18 cellular contexts compared by ENCODE assay signal in the genomic region with DNA sequence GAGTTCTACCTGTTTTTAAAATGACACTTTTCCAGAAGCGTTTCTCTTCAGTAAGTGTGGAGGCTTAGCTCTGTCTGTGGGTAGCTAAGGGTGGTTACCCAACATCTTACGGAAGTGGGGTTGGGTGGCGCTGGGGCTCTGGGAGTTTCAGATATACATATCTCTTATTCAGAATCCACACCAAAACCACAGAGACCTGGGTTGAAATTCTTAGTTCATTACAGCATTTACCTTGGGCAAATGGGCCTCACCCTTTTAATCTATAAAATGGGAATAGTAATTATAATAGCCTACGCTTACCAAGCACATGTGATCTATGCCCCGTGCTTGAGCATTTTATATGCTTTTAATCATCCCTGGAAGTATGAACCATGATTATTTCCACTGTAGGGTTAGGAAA. TPM values are rescaled to one million over a fixed set of nuclear protein-coding genes. Genes with fewer than 3 reads are reported as not detected.
DNase-seq lines count a peak whose midpoint lies in the region; ATAC-seq lines count a peak whose summit lies in the region.
"Had no signal": no experiment of that assay in that cellular context is flagged by ENCODE, and none has a peak within 500 bp of the region (broad histone marks: within the 10 kb centered on the region; RNA-seq: fewer than 3 reads in every experiment).

No MANE protein-coding gene starts in this region.

- no peaks in the 10 kb centered on the region for H3K9me3 Mint-ChIP-seq in activated CD4-positive, alpha-beta T cell treated with anti-CD3 and anti-CD28 coated beads for 36 hours (ENCODE audit: low read depth)
- no peaks in the 10 kb centered on the region for H3K9me3 Mint-ChIP-seq in activated CD4-positive, alpha-beta memory T cell treated with anti-CD3 and anti-CD28 coated beads for 36 hours

- no peaks in the 10 kb centered on the region for H3K36me3 Mint-ChIP-seq in activated CD4-positive, alpha-beta T cell treated with anti-CD3 and anti-CD28 coated beads for 36 hours (ENCODE audit: low read depth)
- H3K36me3 Mint-ChIP-seq in activated CD4-positive, alpha-beta memory T cell treated with anti-CD3 and anti-CD28 coated beads for 36 hours = no peaks in the 10 kb centered on the region

- no peak for DNase-seq in activated CD4-positive, alpha-beta T cell treated with anti-CD3 and anti-CD28 coated beads for 36 hours
- no peak for DNase-seq in activated CD4-positive, alpha-beta T cell treated with anti-CD3 and anti-CD28 coated beads for 4 hours
- DNase-seq in OCI-M1 (lab: John Stamatoyannopoulos, UW) (peak; percentile 79), astrocyte of the hippocampus (ENCODE audit: low read depth, low spot score) (peak; percentile 17), NK-92 (lab: John Stamatoyannopoulos, UW; ENCODE audit: unreplicated experiment) (no peak), RPMI8226 (no peak)
- no peak for DNase-seq in activated CD4-positive, alpha-beta memory T cell treated with anti-CD3 and anti-CD28 coated beads for 36 hours
- DNase-seq: activated CD4-positive, alpha-beta T cell treated with anti-CD3 and anti-CD28 coated beads, Interleukin-2, amount 50 U/mL, for 48 hours; activated gamma-delta T cell; BE2C; Calu3; EL; IMR-90; NCI-H2107; NCI-H510A; stimulated activated CD4-positive, alpha-beta T cell treated with anti-CD3 and anti-CD28 coated beads, Interleukin-4, amount 100 ng/mL, for 4 hours; upper lobe of right lung had no signal

- CTCF ChIA-PET in activated CD4-positive, alpha-beta T cell treated with anti-CD3 and anti-CD28 coated beads for 36 hours (lab: Charles Lee) = interaction anchor here (0.5 to 0.7 kb wide), 2 partner anchors 68 to 1755 kb away, joined by 3 read pairs; no protein-coding TSS in a partner anchor
- CTCF ChIA-PET in activated CD4-positive, alpha-beta memory T cell treated with anti-CD3 and anti-CD28 coated beads for 36 hours (lab: Charles Lee) = no interaction called here

- no peaks in the 10 kb centered on the region for H3K4me1 Mint-ChIP-seq in activated CD4-positive, alpha-beta T cell treated with anti-CD3 and anti-CD28 coated beads for 36 hours
- H3K4me1 Mint-ChIP-seq in activated CD4-positive, alpha-beta memory T cell treated with anti-CD3 and anti-CD28 coated beads for 36 hours (ENCODE audit: low read depth) = no peaks in the 10 kb centered on the region

- peaks cover 20% of the 10 kb centered on the region for H3K27me3 Mint-ChIP-seq in activated CD4-positive, alpha-beta T cell treated with anti-CD3 and anti-CD28 coated beads for 36 hours
- H3K27me3 Mint-ChIP-seq in activated CD4-positive, alpha-beta memory T cell treated with anti-CD3 and anti-CD28 coated beads for 36 hours = peaks cover under 1% of the 10 kb centered on the region

- POLR2A ChIA-PET in activated CD4-positive, alpha-beta T cell treated with anti-CD3 and anti-CD28 coated beads for 36 hours (lab: Charles Lee) = no interaction called here
- POLR2A ChIA-PET in activated CD4-positive, alpha-beta memory T cell treated with anti-CD3 and anti-CD28 coated beads for 36 hours (lab: Charles Lee) = no interaction called here

- H3K27ac Mint-ChIP-seq in activated CD4-positive, alpha-beta T cell treated with anti-CD3 and anti-CD28 coated beads for 36 hours = peak overlapping the region; percentile 16
- H3K27ac Mint-ChIP-seq in activated CD4-positive, alpha-beta memory T cell treated with anti-CD3 and anti-CD28 coated beads for 36 hours = no peak overlapping the region

- no peak for ATAC-seq in activated CD4-positive, alpha-beta T cell treated with anti-CD3 and anti-CD28 coated beads for 36 hours
- no peak for ATAC-seq in HG03571 (IDR thresholded peaks at IDR 0.05; ENCODE audit: unreplicated experiment)
- ATAC-seq: upper lobe of right lung had no signal

- no peak overlapping the region for H3K4me3 Mint-ChIP-seq in activated CD4-positive, alpha-beta T cell treated with anti-CD3 and anti-CD28 coated beads for 36 hours
- no peak overlapping the region for H3K4me3 Mint-ChIP-seq in activated CD4-positive, alpha-beta memory T cell treated with anti-CD3 and anti-CD28 coated beads for 36 hours

- intact Hi-C loops in activated CD4-positive, alpha-beta T cell treated with anti-CD3 and anti-CD28 coated beads for 36 hours (cut with DNase I, micrococcal nuclease) = no loop called here
- intact Hi-C loops in activated CD4-positive, alpha-beta memory T cell treated with anti-CD3 and anti-CD28 coated beads for 36 hours (cut with micrococcal nuclease) = no loop called here

RNA-seq across cellular contexts. Expression of gene PTPRG, which starts 9.4 kb away (rescaled TPM):
- total RNA-seq in activated CD4-positive, alpha-beta T cell treated with anti-CD3 and anti-CD28 coated beads for 36 hours = under 1 TPM; 0.32 to 0.33 TPM
- under 1 TPM in 1 of 2 experiments, not detected in 1; 0.10 TPM for total RNA-seq in activated CD4-positive, alpha-beta memory T cell treated with anti-CD3 and anti-CD28 coated beads for 36 hours

Comparison
In these comparisons a context has a peak if more than half of its experiments do, and no peak if none do; other contexts are left out.
1. DNase-seq: peak in OCI-M1 (single experiment) and astrocyte of the hippocampus (single experiment); none in activated CD4-positive, alpha-beta T cell treated with anti-CD3 and anti-CD28 coated beads for 36 hours (single experiment), activated CD4-positive, alpha-beta T cell treated with anti-CD3 and anti-CD28 coated beads for 4 hours (0 of 2), activated CD4-positive, alpha-beta memory T cell treated with anti-CD3 and anti-CD28 coated beads for 36 hours (single experiment), NK-92 (single experiment) and RPMI8226 (single experiment).